ENCODE assay signal across 22 cellular contexts in genomic region chr20:375265-375889, GRCh38. TPM values are rescaled to one million over a fixed set of nuclear protein-coding genes. Genes with fewer than 3 reads are reported as not detected.
DNase-seq lines count a peak whose midpoint lies in the region; ATAC-seq and TF ChIP-seq lines count a peak whose summit lies in the region.
"Had no signal": no experiment of that assay in that cellular context is flagged by ENCODE, and none has a peak within 500 bp of the region (broad histone marks: within the 10 kb centered on the region; RNA-seq: fewer than 3 reads in every experiment).

No MANE protein-coding gene starts in this region.

- H3K36me3 ChIP-seq in CD8-positive, alpha-beta memory T cell (ENCODE audit: insufficient read depth, low read length): no peaks in the 10 kb centered on the region
- no peaks in the 10 kb centered on the region for H3K36me3 ChIP-seq in RWPE2 (ENCODE audit: low read depth)
- H3K36me3 ChIP-seq: SJCRH30 had no signal

- no peak overlapping the region for H3K4me3 ChIP-seq in CD8-positive, alpha-beta memory T cell (ENCODE audit: low read length)
- H3K4me3 ChIP-seq in RWPE2 (ENCODE audit: severe bottlenecking): no peak overlapping the region
- H3K4me3 ChIP-seq: SJCRH30 had no signal

- CTCF ChIA-PET in CD8-positive, alpha-beta memory T cell (lab: Charles Lee): no interaction called here

- POLR2A ChIA-PET in CD8-positive, alpha-beta memory T cell (lab: Charles Lee): no interaction called here

- H3K27ac ChIP-seq in CD8-positive, alpha-beta memory T cell (ENCODE audit: low read depth, low read length): peak overlapping the region; percentile 54
- H3K27ac ChIP-seq in RWPE2 (ENCODE audit: poor library complexity, severe bottlenecking): peak overlapping the region; percentile 91
- H3K27ac ChIP-seq: KMS-11, SJCRH30 had no signal

- H3K9me3 ChIP-seq in CD8-positive, alpha-beta memory T cell (ENCODE audit: low read length): no peaks in the 10 kb centered on the region
- H3K9me3 ChIP-seq in RWPE2 (ENCODE audit: severe bottlenecking): no peaks in the 10 kb centered on the region
- H3K9me3 ChIP-seq: SJCRH30 had no signal

- no peak for TF ChIP-seq CTCF in RWPE2 (IDR thresholded peaks at IDR 0.05; ENCODE audit: poor library complexity, severe bottlenecking)
- no peak for TF ChIP-seq CTCF in chondrocyte (IDR thresholded peaks at IDR 0.05)
- no peak for TF ChIP-seq CTCF in progenitor cell of endocrine pancreas (IDR thresholded peaks at IDR 0.05; ENCODE audit: unreplicated experiment)

- no peak overlapping the region for H3K4me3 Mint-ChIP-seq in CD8-positive, alpha-beta memory T cell
- H3K4me3 Mint-ChIP-seq in chondrocyte (ENCODE audit: unreplicated experiment) (no peak overlapping the region), progenitor cell of endocrine pancreas (ENCODE audit: low read depth) (no peak overlapping the region)

- no peaks in the 10 kb centered on the region for H3K27me3 ChIP-seq in CD8-positive, alpha-beta memory T cell (ENCODE audit: insufficient read depth, low read length, poor library complexity, severe bottlenecking)
- no peaks in the 10 kb centered on the region for H3K27me3 ChIP-seq in RWPE2 (ENCODE audit: insufficient read depth, poor library complexity, severe bottlenecking)
- H3K27me3 ChIP-seq: SJCRH30 had no signal

- H3K27ac Mint-ChIP-seq in CD8-positive, alpha-beta memory T cell: peak overlapping the region in 1 of 8 donors; percentile 86
- peak overlapping the region; percentile 20 for H3K27ac Mint-ChIP-seq in chondrocyte (ENCODE audit: unreplicated experiment)
- peak overlapping the region; percentile 27 for H3K27ac Mint-ChIP-seq in progenitor cell of endocrine pancreas

- ATAC-seq in RWPE2 (ENCODE audit: low read depth) (no peak), GM19035 (IDR thresholded peaks at IDR 0.05; ENCODE audit: unreplicated experiment) (no peak), HG02938 (IDR thresholded peaks at IDR 0.05; ENCODE audit: unreplicated experiment) (no peak)
- ATAC-seq: HCT116, HepG2, PC-3 had no signal

- H3K4me1 ChIP-seq in CD8-positive, alpha-beta memory T cell (ENCODE audit: insufficient read depth, low read length): peaks cover 21% of the 10 kb centered on the region
- peaks cover 57% of the 10 kb centered on the region for H3K4me1 ChIP-seq in RWPE2 (ENCODE audit: insufficient read depth, poor library complexity, severe bottlenecking)
- H3K4me1 ChIP-seq: SJCRH30 had no signal

- peaks cover 0 to under 1% (median 0%) of the 10 kb centered on the region in 3 donors for H3K36me3 Mint-ChIP-seq in CD8-positive, alpha-beta memory T cell
- H3K36me3 Mint-ChIP-seq in chondrocyte (ENCODE audit: low read depth) (no peaks in the 10 kb centered on the region), progenitor cell of endocrine pancreas (ENCODE audit: insufficient read depth) (no peaks in the 10 kb centered on the region)

- DNase-seq in CD8-positive, alpha-beta memory T cell: peak in 1 of 5 donors; percentile 3
- DNase-seq in RWPE2 (ENCODE audit: low spot score) (no peak), chondrocyte (ENCODE audit: low spot score) (no peak), progenitor cell of endocrine pancreas (ENCODE audit: low spot score, unreplicated experiment) (no peak), T-helper 2 cell (no peak)
- DNase-seq: ACHN, C1 segment of cervical spinal cord, DMS 273 treated with DMSO at 0.1 percent for 48 hours, DND-41, GOT3, NCI-H1417 treated with DMSO at 0.1 percent for 48 hours, NCI-H187 treated with DMSO at 0.1 percent for 48 hours, NCI-H2227 treated with DMSO at 0.1 percent for 48 hours, NCI-H510A treated with DMSO at 0.1 percent for 48 hours, NCI-H774, PC-3, SJCRH30 had no signal

- peaks cover 0 to 2% (median 0%) of the 10 kb centered on the region in 3 donors for H3K4me1 Mint-ChIP-seq in CD8-positive, alpha-beta memory T cell
- H3K4me1 Mint-ChIP-seq in chondrocyte (ENCODE audit: low read depth) (peaks cover 32% of the 10 kb centered on the region), progenitor cell of endocrine pancreas (ENCODE audit: low read depth) (peaks cover 9% of the 10 kb centered on the region)

- H3K27me3 Mint-ChIP-seq in CD8-positive, alpha-beta memory T cell: no peaks in the 10 kb centered on the region
- H3K27me3 Mint-ChIP-seq in chondrocyte (ENCODE audit: low read depth) (no peaks in the 10 kb centered on the region), progenitor cell of endocrine pancreas (peaks cover 10% of the 10 kb centered on the region)

- no peaks in the 10 kb centered on the region for H3K9me3 Mint-ChIP-seq in CD8-positive, alpha-beta memory T cell
- H3K9me3 Mint-ChIP-seq in chondrocyte (ENCODE audit: low read depth) (no peaks in the 10 kb centered on the region), progenitor cell of endocrine pancreas (ENCODE audit: low read depth) (no peaks in the 10 kb centered on the region)

RNA-seq across cellular contexts. Expression of gene TRIB3, which starts 5.2 kb away (rescaled TPM):
- 10 to 100 TPM; 24.6 to 28.7 TPM for total RNA-seq in CD8-positive, alpha-beta memory T cell
- polyA plus RNA-seq in CD8-positive, alpha-beta memory T cell: 12.0 TPM
- total RNA-seq in chondrocyte (7.0 to 141 TPM (median 137 TPM) in 3 replicates), progenitor cell of endocrine pancreas (5.2 and 7.8 TPM in 2 replicates)

RNA-seq across cellular contexts. Expression of gene NRSN2, which starts 28.5 kb away (rescaled TPM):
- 1 to 10 TPM; 7.6 to 9.5 TPM for total RNA-seq in CD8-positive, alpha-beta memory T cell
- polyA plus RNA-seq in CD8-positive, alpha-beta memory T cell: 1.0 TPM
- total RNA-seq in chondrocyte (72.1 to 77.1 TPM (median 73.2 TPM) in 3 replicates), progenitor cell of endocrine pancreas (28.9 and 33.0 TPM in 2 replicates)

RNA-seq across cellular contexts. Expression of gene RBCK1, which starts 32.7 kb away (rescaled TPM):
- 10 to 100 TPM; 83.7 to 90.5 TPM for total RNA-seq in CD8-positive, alpha-beta memory T cell
- 95.7 TPM for polyA plus RNA-seq in CD8-positive, alpha-beta memory T cell
- total RNA-seq in chondrocyte (84.1 to 95.5 TPM (median 94.3 TPM) in 3 replicates), progenitor cell of endocrine pancreas (92.7 and 108 TPM in 2 replicates)

RNA-seq across cellular contexts. Expression of gene SOX12, which starts 50.0 kb away (rescaled TPM):
- 1 to 10 TPM; 4.7 to 5.1 TPM for total RNA-seq in CD8-positive, alpha-beta memory T cell
- 0.64 TPM for polyA plus RNA-seq in CD8-positive, alpha-beta memory T cell
- total RNA-seq in chondrocyte (34.3 to 40.4 TPM (median 39.6 TPM) in 3 replicates), progenitor cell of endocrine pancreas (54.8 and 59.0 TPM in 2 replicates)
